9 cellular contexts compared by ENCODE assay signal in the genomic region with DNA sequence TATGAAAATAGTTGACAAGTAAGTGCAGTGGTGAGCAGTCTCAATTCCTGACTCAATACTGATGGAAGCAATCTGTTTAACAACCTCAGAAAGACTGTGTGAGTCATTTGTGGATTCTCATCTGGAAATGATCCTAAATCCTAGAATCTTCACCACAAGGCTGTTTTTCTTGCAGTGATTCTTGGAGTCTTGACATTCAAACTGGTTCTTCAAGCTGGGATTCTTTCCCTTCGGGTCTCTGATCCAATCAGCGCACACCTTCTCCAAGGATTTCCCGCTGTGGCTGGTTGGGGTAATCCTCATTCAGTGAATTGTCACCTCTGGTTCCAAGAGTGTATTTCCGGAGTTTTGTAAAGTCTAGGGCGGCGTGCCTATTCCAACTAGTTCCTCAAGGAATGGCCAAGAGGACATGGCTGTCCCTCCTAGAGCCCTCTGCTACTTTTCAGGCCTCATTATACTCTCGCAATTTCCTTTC. TPM values are rescaled to one million over a fixed set of nuclear protein-coding genes. Genes with fewer than 3 reads are reported as not detected.
DNase-seq lines count a peak whose midpoint lies in the region; ATAC-seq and TF ChIP-seq lines count a peak whose summit lies in the region.
"Had no signal": no experiment of that assay in that cellular context is flagged by ENCODE, and none has a peak within 500 bp of the region (broad histone marks: within the 10 kb centered on the region; RNA-seq: fewer than 3 reads in every experiment).

No MANE protein-coding gene starts in this region.

- peak overlapping the region; percentile 63 for H3K27ac ChIP-seq in colonic mucosa
- peak overlapping the region; percentile 92 for H3K27ac ChIP-seq in osteoblast (ENCODE audit: low read depth, low read length)

- H2AFZ ChIP-seq in osteoblast (ENCODE audit: low read length): no peak overlapping the region

- no peaks in the 10 kb centered on the region for H3K27me3 ChIP-seq in colonic mucosa
- no peaks in the 10 kb centered on the region for H3K27me3 ChIP-seq in osteoblast (ENCODE audit: insufficient read depth, low read length)

- H3K27me3 Mint-ChIP-seq in naive thymus-derived CD8-positive, alpha-beta T cell: no peaks in the 10 kb centered on the region

- no peaks in the 10 kb centered on the region for H4K20me1 ChIP-seq in osteoblast (ENCODE audit: insufficient read depth, low read length)

- H3K4me1 ChIP-seq in colonic mucosa: no peaks in the 10 kb centered on the region
- peaks cover 20% of the 10 kb centered on the region for H3K4me1 ChIP-seq in osteoblast (ENCODE audit: insufficient read depth, low read length)

- no peak for TF ChIP-seq CTCF in colonic mucosa (IDR thresholded peaks at IDR 0.05)
- no peak for TF ChIP-seq CTCF in osteoblast (IDR thresholded peaks at IDR 0.05; ENCODE audit: extremely low read depth, low read depth, low read length)
- no peak for TF ChIP-seq CTCF in GM13976 (IDR thresholded peaks at IDR 0.05; ENCODE audit: borderline replicate concordance, control extremely low read depth, extremely low read depth, insufficient read depth, missing control alignments)

- no peak overlapping the region for H3K4me3 Mint-ChIP-seq in naive thymus-derived CD8-positive, alpha-beta T cell
- H3K4me3 Mint-ChIP-seq: neural crest cell had no signal

- H3K36me3 ChIP-seq in colonic mucosa (no peaks in the 10 kb centered on the region), osteoblast (ENCODE audit: insufficient read depth, low read length) (no peaks in the 10 kb centered on the region)

- peaks cover 0 to 9% (median 0%) of the 10 kb centered on the region in 9 donors for H3K9me3 Mint-ChIP-seq in naive thymus-derived CD8-positive, alpha-beta T cell

- H3K4me1 Mint-ChIP-seq in naive thymus-derived CD8-positive, alpha-beta T cell: peaks cover 8 to 19% (median 15%) of the 10 kb centered on the region in 4 donors
- H3K4me1 Mint-ChIP-seq: neural crest cell had no signal

- peak overlapping the region; percentile 80 for H3K4me2 ChIP-seq in osteoblast (ENCODE audit: insufficient read depth, low read length)

- H3K4me3 ChIP-seq in colonic mucosa (no peak overlapping the region), osteoblast (ENCODE audit: insufficient read depth, low read length) (peak overlapping the region; percentile 48)

- peak overlapping the region in 2 of 10 donors; percentile 6 to 74 for H3K27ac Mint-ChIP-seq in naive thymus-derived CD8-positive, alpha-beta T cell

- in situ Hi-C loops in GM13976 (cut with MboI; ENCODE audit: low sequenced_read_pairs, unreplicated experiment): loop anchor here (5.0 to 10.0 kb wide), 2 partner anchors 57 to 140 kb away; partner anchors contain the start of gene SLC2A3

- POLR2A ChIA-PET in naive thymus-derived CD8-positive, alpha-beta T cell (lab: Charles Lee): interaction anchor here (0.7 to 5.1 kb wide), 6 partner anchors 24 to 80 kb away, joined by 3 to 62 read pairs (median 6); partner anchors contain the start of gene SLC2A3

- H3K36me3 Mint-ChIP-seq in naive thymus-derived CD8-positive, alpha-beta T cell: peaks cover 0 to 3% (median 0%) of the 10 kb centered on the region in 3 donors

- no peaks in the 10 kb centered on the region for H3K9me3 ChIP-seq in colonic mucosa
- H3K9me3 ChIP-seq in osteoblast (ENCODE audit: low read depth, low read length): no peaks in the 10 kb centered on the region

- no peak overlapping the region for H3K9ac ChIP-seq in colonic mucosa (ENCODE audit: low read depth in 2 of 2, low read length in 2 of 2)

- DNase-seq in GM04504 (ENCODE audit: low read depth) (peak; percentile 93), colonic mucosa (no peak), osteoblast (ENCODE audit: insufficient read length, low spot score, missing footprints) (peak; percentile 87), NCI-H748 treated with DMSO at 0.1 percent for 48 hours (lab: John Stamatoyannopoulos, UW) (no peak), GM13976 (ENCODE audit: low spot score) (no peak), SKM-1 (lab: John Stamatoyannopoulos, UW; ENCODE audit: unreplicated experiment) (no peak)
- DNase-seq in naive thymus-derived CD8-positive, alpha-beta T cell: no peak

- intact Hi-C loops in colonic mucosa (cut with DNase I): loop anchor here (2.0 kb wide), 2 partner anchors 62 to 136 kb away; no protein-coding TSS in a partner anchor

- peak; percentile 11 for ATAC-seq in HG03520 (IDR thresholded peaks at IDR 0.05; ENCODE audit: unreplicated experiment)
- ATAC-seq in naive thymus-derived CD8-positive, alpha-beta T cell: no peak

- H3K79me2 ChIP-seq in osteoblast (ENCODE audit: insufficient read depth, low read length): no peaks in the 10 kb centered on the region

RNA-seq across cellular contexts. Expression of gene FOXJ2, which starts 37.7 kb away (rescaled TPM):
- total RNA-seq in colonic mucosa (10 to 100 TPM; 10.7 to 14.9 TPM), osteoblast (10.5 and 11.2 TPM in 2 replicates)
- total RNA-seq in naive thymus-derived CD8-positive, alpha-beta T cell: 10 to 100 TPM; 26.6 to 27.1 TPM
- polyA plus RNA-seq in naive thymus-derived CD8-positive, alpha-beta T cell: 10 to 100 TPM in 1 of 3 donors, 1 to 10 TPM in 2; 6.7 to 14.4 (median 9.7) TPM

RNA-seq across cellular contexts. Expression of gene SLC2A3, which starts 58.8 kb away (rescaled TPM):
- 10 to 100 TPM; 21.6 to 29.0 TPM for total RNA-seq in colonic mucosa
- total RNA-seq in osteoblast: 117 and 143 TPM in 2 replicates
- 100 to 1,000 TPM; 108 to 115 TPM for total RNA-seq in naive thymus-derived CD8-positive, alpha-beta T cell
- 10 to 100 TPM; 47.6 to 88.0 (median 71.8) TPM for polyA plus RNA-seq in naive thymus-derived CD8-positive, alpha-beta T cell

Comparison
In these comparisons a context has a peak if more than half of its experiments do, and no peak if none do; other contexts are left out.
1. DNase-seq: peak in GM04504 (single experiment) and osteoblast (single experiment); none in colonic mucosa (single experiment), NCI-H748 treated with DMSO at 0.1 percent for 48 hours (single experiment), GM13976 (single experiment), naive thymus-derived CD8-positive, alpha-beta T cell (0 of 10) and SKM-1 (single experiment).